8 cellular contexts compared by ENCODE assay signal in genomic region chr15:41971893-41972340, GRCh38. TPM values are rescaled to one million over a fixed set of nuclear protein-coding genes. Genes with fewer than 3 reads are reported as not detected.
DNase-seq lines count a peak whose midpoint lies in the region; ATAC-seq, FAIRE-seq and TF ChIP-seq lines count a peak whose summit lies in the region.

No MANE protein-coding gene starts in this region.

- peaks cover 34% of the 10 kb centered on the region for H3K4me1 ChIP-seq in HepG2 (ENCODE audit: insufficient read depth, low read length)
- peaks cover 8% of the 10 kb centered on the region for H3K4me1 ChIP-seq in thymus (ENCODE audit: control insufficient read depth, insufficient read depth, low read length)

- H2AFZ ChIP-seq in HepG2 (ENCODE audit: low read length), result no peak overlapping the region

- TF ChIP-seq EP300 in HepG2 (IDR thresholded peaks at IDR 0.05; ENCODE audit: low read depth in 2 of 2, low read length in 2 of 2), result no peak
- no peak for TF ChIP-seq EP300 in HepG2 (CRISPR knock-in tag; IDR thresholded peaks at IDR 0.05; ENCODE audit: borderline replicate concordance)

- peak; percentile 13 for ATAC-seq in GM21360 (IDR thresholded peaks at IDR 0.05; ENCODE audit: unreplicated experiment)
- ATAC-seq in HepG2, result peak; percentile 51

- 0% methylated on average over 8 of the region's 52 CpGs for WGBS in HepG2 (ENCODE audit: low lambda C conversion rate)
- WGBS in thymus, result 1% methylated on average over 52 of the region's 52 CpGs

- no peaks in the 10 kb centered on the region for H3K27me3 Mint-ChIP-seq in Calu3 (ENCODE audit: unreplicated experiment)
- H3K27me3 Mint-ChIP-seq in MCF 10A (ENCODE audit: insufficient read depth, unreplicated experiment), result no peaks in the 10 kb centered on the region

- POLR2A ChIA-PET in MCF 10A (lab: Yijun Ruan, JAX) (interaction anchor here (0.6 to 4.0 kb wide), 25 partner anchors 11 to 301 kb away, joined by 3 to 25 read pairs (median 6); partner anchors contain the start of genes GANC, MAPKBP1 and TMEM87A), HepG2 (lab: Yijun Ruan, JAX) (interaction anchor here (0.7 to 2.2 kb wide), 10 partner anchors 8 to 301 kb away, joined by 3 to 27 read pairs (median 4); partner anchors contain the start of genes GANC, MAPKBP1 and TMEM87A)

- CTCF ChIA-PET in Calu3 (lab: Charles Lee), result interaction anchor here (0.7 to 2.2 kb wide), 9 partner anchors 10 to 198 kb away, joined by 3 to 9 read pairs (median 3); partner anchors contain the start of genes MAPKBP1 and PLA2G4B
- CTCF ChIA-PET in MCF 10A (lab: Yijun Ruan, JAX), result interaction anchor here (0.7 to 2.2 kb wide), 5 partner anchors 12 to 86 kb away, joined by 3 to 10 read pairs (median 4); no protein-coding TSS in a partner anchor
- CTCF ChIA-PET in HepG2 (lab: Yijun Ruan, JAX; ENCODE audit: low intra/inter-chr PET ratio, low total read pairs), result no interaction called here

- no TSS peak for BruUV-seq in Calu3 (replicated peaks; lab: Mats Ljungman, UMichigan)
- no TSS peak for BruUV-seq in MCF 10A (replicated peaks; lab: Mats Ljungman, UMichigan)
- BruUV-seq in HepG2 (replicated peaks; lab: Mats Ljungman, UMichigan), result TSS peak; percentile 62

- peak overlapping the region; percentile 78 for H3K9ac ChIP-seq in HepG2 (ENCODE audit: insufficient read depth, low read depth, low read length)

- no peak for TF ChIP-seq RAD21 in HepG2 (CRISPR knock-in tag; IDR thresholded peaks at IDR 0.05)

- H3K36me3 Mint-ChIP-seq in Calu3 (ENCODE audit: insufficient read depth, unreplicated experiment), result peaks cover 21% of the 10 kb centered on the region
- H3K36me3 Mint-ChIP-seq in MCF 10A (ENCODE audit: insufficient read depth, unreplicated experiment), result no peaks in the 10 kb centered on the region

- intact Hi-C loops in Calu3 (cut with micrococcal nuclease; ENCODE audit: unreplicated experiment), result loop anchor here (5.0 kb wide), 1 partner anchor 45 kb away; no protein-coding TSS in a partner anchor
- intact Hi-C loops in MCF 10A (cut with micrococcal nuclease), result loop anchor here (1.0 to 5.0 kb wide), 4 partner anchors 42 to 200 kb away; partner anchors contain the start of genes JMJD7 and MAPKBP1
- intact Hi-C loops in HepG2 (cut with micrococcal nuclease; ENCODE audit: unreplicated experiment), result loop anchor here (5.0 kb wide), 1 partner anchor 45 kb away; no protein-coding TSS in a partner anchor

- H3K9me3 Mint-ChIP-seq in Calu3 (ENCODE audit: low read depth, unreplicated experiment) (no peaks in the 10 kb centered on the region), MCF 10A (ENCODE audit: unreplicated experiment) (no peaks in the 10 kb centered on the region)

- H3K27ac Mint-ChIP-seq in Calu3 (ENCODE audit: unreplicated experiment), result no peak overlapping the region
- H3K27ac Mint-ChIP-seq in MCF 10A (ENCODE audit: low read depth, unreplicated experiment), result peak overlapping the region; percentile 83

- no peaks in the 10 kb centered on the region for H3K9me3 ChIP-seq in HepG2 (ENCODE audit: low read length)
- H3K9me3 ChIP-seq in thymus (ENCODE audit: control insufficient read depth), result no peaks in the 10 kb centered on the region

- H3K36me3 ChIP-seq in HepG2 (replicated peaks in 1 of 2; ENCODE audit: control insufficient read depth in 1 of 2, insufficient read depth in 2 of 2, low read length in 2 of 2), result no peaks in the 10 kb centered on the region
- H3K36me3 ChIP-seq in thymus (ENCODE audit: control insufficient read depth, insufficient read depth), result no peaks in the 10 kb centered on the region

- H3K27ac ChIP-seq in HL-60 (replicated peaks), result no peak overlapping the region
- H3K27ac ChIP-seq in HepG2 (ENCODE audit: extremely low read length, insufficient read depth, low read length), result peak overlapping the region; percentile 58
- H3K27ac ChIP-seq in thymus (ENCODE audit: low read depth), result peak overlapping the region; percentile 89

- H4K20me1 ChIP-seq in HepG2 (ENCODE audit: insufficient read depth, low read length), result no peaks in the 10 kb centered on the region

- no peak for TF ChIP-seq CTCF in Calu3 (IDR thresholded peaks at IDR 0.05; ENCODE audit: unreplicated experiment)
- TF ChIP-seq CTCF in HL-60 (IDR thresholded peaks at IDR 0.05; ENCODE audit: insufficient read depth, low read length), result no peak
- TF ChIP-seq CTCF in MCF 10A (IDR thresholded peaks at IDR 0.05; ENCODE audit: unreplicated experiment), result no peak
- TF ChIP-seq CTCF in HepG2 (CRISPR knock-in tag; IDR thresholded peaks at IDR 0.05), result no peak

- H3K4me3 ChIP-seq in HL-60 (replicated peaks; ENCODE audit: insufficient read depth, low read length) (peak overlapping the region; percentile 75), HepG2 (replicated peaks in 1 of 3; ENCODE audit: insufficient read depth in 1 of 3, low read depth in 2 of 3, low read length in 3 of 3) (peak overlapping the region; percentile 74 to 92 (median 82)), thymus (ENCODE audit: low read length) (peak overlapping the region; percentile 78)

- TF ChIP-seq POLR2A in HepG2 (IDR thresholded peaks at IDR 0.05; ENCODE audit: insufficient read depth in 1 of 2, low read depth in 2 of 2, low read length in 2 of 2), result no peak

- in situ Hi-C loops in HepG2 (cut with HindIII; ENCODE audit: extremely low pct_ligation_motif_present, low pct_unique_long_range_greater_than_20kb), result no loop called here

- peak overlapping the region; percentile 68 for H3K4me3 Mint-ChIP-seq in Calu3 (ENCODE audit: low read depth, unreplicated experiment)
- peak overlapping the region; percentile 82 for H3K4me3 Mint-ChIP-seq in MCF 10A (ENCODE audit: unreplicated experiment)

- H3K79me2 ChIP-seq in HepG2 (ENCODE audit: insufficient read depth, low read length), result no peaks in the 10 kb centered on the region

- H3K4me1 Mint-ChIP-seq in Calu3 (ENCODE audit: low read depth, unreplicated experiment), result peaks cover 25% of the 10 kb centered on the region
- H3K4me1 Mint-ChIP-seq in MCF 10A (ENCODE audit: insufficient read depth, unreplicated experiment), result peaks cover 40% of the 10 kb centered on the region

- FAIRE-seq in HepG2 (lab: Jason Lieb, UNC), result no peak

- peak overlapping the region; percentile 93 for H3K4me2 ChIP-seq in HepG2 (ENCODE audit: low read depth, low read length)

- DNase-seq in Calu3 (peak; percentile 31), HL-60 (ENCODE audit: low read depth in 1 of 2, low spot score in 1 of 2) (no peak), MCF 10A (ENCODE audit: unreplicated experiment) (no peak), HepG2 (ENCODE audit: low spot score) (peak; percentile 7), AML-193 (lab: John Stamatoyannopoulos, UW) (no peak), HCEC 1CT (no peak)

- H3K27me3 ChIP-seq in HL-60 (ENCODE audit: insufficient read depth, poor library complexity, severe bottlenecking) (no peaks in the 10 kb centered on the region), HepG2 (ENCODE audit: control insufficient read depth in 1 of 2, insufficient read depth in 2 of 2, low read length in 2 of 2) (no peaks in the 10 kb centered on the region), thymus (ENCODE audit: control insufficient read depth, insufficient read depth) (no peaks in the 10 kb centered on the region)

RNA-seq across cellular contexts. Expression of gene EHD4, which starts 0.4 kb away (rescaled TPM):
- total RNA-seq in Calu3 (2022), result 20.2 and 20.7 TPM in 2 replicates
- total RNA-seq in MCF 10A (2022), result 24.2 and 27.1 TPM in 2 replicates
- 4.8 and 4.9 TPM in 2 replicates for total RNA-seq in HepG2 (2016; rRNA removed; fragmentation: Illumina TruSeq; extraction: Trizol)
- 0.97 and 1.0 TPM in 2 replicates for total RNA-seq in HepG2 (2016; cell fraction: cytosol; rRNA removed; fragmentation: Illumina TruSeq; extraction: Trizol; ENCODE audit: low read depth)
- 4.7 and 4.8 TPM in 2 replicates for total RNA-seq in HepG2 (2016; cell fraction: insoluble cytoplasmic fraction; rRNA removed; fragmentation: Illumina TruSeq; extraction: Trizol)
- total RNA-seq in HepG2 (2016; cell fraction: membrane; rRNA removed; fragmentation: Illumina TruSeq; extraction: Trizol), result 3.1 and 3.3 TPM in 2 replicates
- 2.8 and 3.3 TPM in 2 replicates for total RNA-seq in HepG2 (2016; cell fraction: nucleus; rRNA removed; fragmentation: Illumina TruSeq; extraction: Trizol)
- polyA plus RNA-seq in HepG2 (2011; rRNA removed), result 3.1 and 4.2 TPM in 2 replicates
- polyA plus RNA-seq in HepG2 (2011; cell fraction: cytosol; rRNA removed), result 3.3 and 3.5 TPM in 2 replicates
- 2.8 and 2.9 TPM in 2 replicates for polyA plus RNA-seq in HepG2 (2011; cell fraction: nucleus; rRNA removed)
- polyA plus RNA-seq in HepG2 (2012), result 1.7 and 3.1 TPM in 2 replicates
- 0.84 and 1.1 TPM in 2 replicates for polyA plus RNA-seq in HepG2 (2016; cell fraction: cytosol; fragmentation: Illumina TruSeq; extraction: Trizol; ENCODE audit: low read depth)
- polyA plus RNA-seq in HepG2 (2016; cell fraction: insoluble cytoplasmic fraction; fragmentation: Illumina TruSeq; extraction: Trizol; ENCODE audit: low read depth), result 4.5 and 4.7 TPM in 2 replicates
- polyA plus RNA-seq in HepG2 (2016; cell fraction: membrane; fragmentation: Illumina TruSeq; extraction: Trizol; ENCODE audit: low read depth), result 2.2 and 2.4 TPM in 2 replicates
- 2.2 and 2.6 TPM in 2 replicates for polyA plus RNA-seq in HepG2 (2016; cell fraction: nucleus; fragmentation: Illumina TruSeq; extraction: Trizol; ENCODE audit: insufficient read depth, low read depth)
- 10.8 and 22.1 TPM in 2 replicates for polyA minus RNA-seq in HepG2 (2011; rRNA and poly(A)+ RNA removed; ENCODE audit: low replicate concordance)
- 3.8 and 4.5 TPM in 2 replicates for polyA minus RNA-seq in HepG2 (2011; cell fraction: cytosol; rRNA and poly(A)+ RNA removed)
- 5.9 and 6.2 TPM in 2 replicates for polyA minus RNA-seq in HepG2 (2011; cell fraction: nucleus; rRNA and poly(A)+ RNA removed)
- polyA plus RNA-seq in thymus, result 11.8 TPM

RNA-seq across cellular contexts. Expression of gene PLA2G4E, which starts 48.9 kb away (rescaled TPM):
- total RNA-seq in Calu3 (2022) (0.09 TPM in 1 of 2 replicates, not detected in the other), MCF 10A (2022) (0.07 and 0.12 TPM in 2 replicates), HepG2 (2016; rRNA removed; fragmentation: Illumina TruSeq; extraction: Trizol) (not detected in 2 replicates)
- total RNA-seq in HepG2 (2016; cell fraction: cytosol; rRNA removed; fragmentation: Illumina TruSeq; extraction: Trizol; ENCODE audit: low read depth), result not detected in 2 replicates
- total RNA-seq in HepG2 (2016; cell fraction: insoluble cytoplasmic fraction; rRNA removed; fragmentation: Illumina TruSeq; extraction: Trizol), result not detected in 2 replicates
- total RNA-seq in HepG2 (2016; cell fraction: membrane; rRNA removed; fragmentation: Illumina TruSeq; extraction: Trizol), result not detected in 2 replicates
- total RNA-seq in HepG2 (2016; cell fraction: nucleus; rRNA removed; fragmentation: Illumina TruSeq; extraction: Trizol), result not detected in 2 replicates
- polyA plus RNA-seq in HepG2 (2011; rRNA removed) (0.01 TPM in 1 of 2 replicates, not detected in the other), thymus (0.62 TPM)
- not detected in 2 replicates for polyA plus RNA-seq in HepG2 (2011; cell fraction: cytosol; rRNA removed)
- polyA plus RNA-seq in HepG2 (2011; cell fraction: nucleus; rRNA removed), result not detected in 2 replicates
- not detected in 2 replicates for polyA plus RNA-seq in HepG2 (2012)
- polyA plus RNA-seq in HepG2 (2016; cell fraction: cytosol; fragmentation: Illumina TruSeq; extraction: Trizol; ENCODE audit: low read depth), result not detected in 2 replicates
- not detected in 2 replicates for polyA plus RNA-seq in HepG2 (2016; cell fraction: insoluble cytoplasmic fraction; fragmentation: Illumina TruSeq; extraction: Trizol; ENCODE audit: low read depth)
- not detected in 2 replicates for polyA plus RNA-seq in HepG2 (2016; cell fraction: membrane; fragmentation: Illumina TruSeq; extraction: Trizol; ENCODE audit: low read depth)
- polyA plus RNA-seq in HepG2 (2016; cell fraction: nucleus; fragmentation: Illumina TruSeq; extraction: Trizol; ENCODE audit: insufficient read depth, low read depth), result not detected in 2 replicates
- polyA minus RNA-seq in HepG2 (2011; rRNA and poly(A)+ RNA removed; ENCODE audit: low replicate concordance), result not detected in 2 replicates
- polyA minus RNA-seq in HepG2 (2011; cell fraction: cytosol; rRNA and poly(A)+ RNA removed), result not detected in 2 replicates
- not detected in 2 replicates for polyA minus RNA-seq in HepG2 (2011; cell fraction: nucleus; rRNA and poly(A)+ RNA removed)

Comparison
In these comparisons a context has a peak if more than half of its experiments do, and no peak if none do; other contexts are left out.
1. DNase-seq: peak in Calu3 (single experiment) and HepG2 (single experiment); none in HL-60 (0 of 2), MCF 10A (single experiment), AML-193 (0 of 2) and HCEC 1CT (single experiment).
2. Peak in every context shown above with its lines, with median percentiles within 50 percentile points of each other: H3K4me3 ChIP-seq.